ENCODE assay signal across 16 cellular contexts in the genomic region with DNA sequence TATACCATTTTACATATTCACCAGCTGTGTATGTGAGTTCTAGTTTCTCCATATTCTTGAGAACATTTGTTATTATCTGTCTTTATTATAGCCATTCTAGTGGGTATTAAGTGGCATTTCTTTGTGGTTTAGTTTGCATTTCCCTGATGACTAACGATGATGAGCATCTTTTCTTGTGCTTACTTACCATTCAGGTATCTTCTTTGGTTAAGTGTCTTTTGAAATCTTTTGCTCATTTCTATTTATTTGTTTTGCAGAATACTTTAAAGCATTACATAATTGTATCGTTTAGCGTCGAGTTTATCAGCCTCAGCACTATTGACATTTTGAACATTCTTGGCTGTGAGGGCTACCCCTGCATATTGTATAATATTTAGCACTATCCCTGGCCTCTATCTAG.
"Had no signal": no experiment of that assay in that cellular context is flagged by ENCODE, and none has a peak within 500 bp of the region (broad histone marks: within the 10 kb centered on the region; RNA-seq: fewer than 3 reads in every experiment).

No MANE protein-coding gene starts in this region.

- H3K36me3 ChIP-seq: neural progenitor cell, pancreas, tibial artery had no signal

- H3K27ac ChIP-seq: neural progenitor cell, pancreas, skin epidermis, tibial artery had no signal

- H2AFZ ChIP-seq: neural progenitor cell had no signal

- H3K4me1 ChIP-seq: neural progenitor cell, pancreas, tibial artery had no signal

- H3K9me3 ChIP-seq: pancreas, tibial artery had no signal

- H3K4me3 ChIP-seq: neural progenitor cell, pancreas, skin epidermis, tibial artery had no signal

- H3K4me2 ChIP-seq: neural progenitor cell had no signal

- ATAC-seq: activated CD8-positive, alpha-beta memory T cell treated with anti-CD3 and anti-CD28 coated beads, Interleukin-2, amount 10 ng/mL, durations not matched to agents 7 days and 5 days; pancreas had no signal

- H3K27me3 ChIP-seq: neural progenitor cell, pancreas, tibial artery had no signal

- H3K9ac ChIP-seq: neural progenitor cell had no signal

- DNase-seq: activated CD4-positive, alpha-beta T cell treated with anti-CD3 and anti-CD28 coated beads for 1 hour; activated CD4-positive, alpha-beta T cell treated with anti-CD3 and anti-CD28 coated beads, Interleukin-2, amount 50 U/mL, for 48 hours; activated CD8-positive, alpha-beta memory T cell treated with anti-CD3 and anti-CD28 coated beads, Interleukin-2, amount 10 ng/mL, durations not matched to agents 7 days and 5 days; activated effector memory CD4-positive, alpha-beta T cell treated with anti-CD3 and anti-CD28 coated beads, Interleukin-2, amount 50 U/mL, for 16 hours; activated T-cell treated with anti-CD3 and anti-CD28 coated beads, Interleukin-2, amount 50 U/mL, for 24 hours; aorta; cortex of kidney; effector CD8-positive, alpha-beta T cell; hippocampal formation; kidney glomerular epithelial cell; pancreas; retina; T-helper 9 cell; tibial artery had no signal
